In the genomic region with DNA sequence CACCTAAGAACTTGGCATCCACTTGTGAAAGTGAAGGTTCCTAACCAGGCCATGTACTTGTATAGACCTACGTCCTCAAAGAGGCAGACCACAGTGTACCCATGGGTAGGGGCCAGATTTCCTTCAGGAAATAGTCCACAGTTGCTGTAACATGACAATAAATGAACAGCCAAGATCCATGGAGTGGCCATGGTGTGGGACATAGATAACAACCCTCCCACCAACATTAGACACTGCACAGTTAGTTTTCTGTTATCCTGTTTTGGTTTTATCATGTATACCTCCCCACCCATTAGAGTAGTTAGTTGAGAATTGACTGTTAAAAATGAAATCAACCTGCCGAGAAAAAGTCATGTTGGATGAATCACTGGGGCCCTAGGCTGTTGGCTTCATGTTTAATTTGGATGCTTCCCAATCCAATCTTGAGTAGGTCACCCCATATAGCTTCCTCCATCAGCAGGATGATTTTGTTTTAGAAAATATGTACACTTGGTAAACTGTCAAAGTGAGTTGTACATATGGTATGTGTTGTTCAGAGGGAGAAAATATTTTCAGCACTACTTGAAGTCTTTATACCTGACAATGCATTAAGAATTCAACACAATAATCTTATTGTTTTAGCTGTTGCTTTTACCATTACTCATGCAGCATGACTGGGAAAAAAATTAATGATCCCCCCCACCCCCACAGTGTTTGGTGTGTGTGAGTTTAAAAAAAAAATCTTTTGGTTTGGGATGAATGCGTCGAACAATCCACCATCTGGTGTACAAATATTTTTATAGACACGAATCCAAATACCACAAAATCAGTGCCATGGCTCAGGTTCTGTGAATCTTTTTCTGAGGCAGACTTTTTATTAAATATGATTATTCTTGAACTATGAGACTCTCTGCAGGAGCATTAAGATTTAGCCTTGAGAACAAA, we compare ENCODE assay signal across 8 cellular contexts.
DNase-seq lines count a peak whose midpoint lies in the region; TF ChIP-seq lines count a peak whose summit lies in the region.

No MANE protein-coding gene starts in this region.

- H3K4me3 Mint-ChIP-seq in endodermal cell (no peak overlapping the region), immature natural killer cell (no peak overlapping the region)

- H3K4me1 ChIP-seq in endodermal cell (ENCODE audit: control insufficient read depth, insufficient read depth, low read length), result peaks cover 26% of the 10 kb centered on the region
- no peaks in the 10 kb centered on the region for H3K4me1 ChIP-seq in colonic mucosa

- TF ChIP-seq CTCF in endodermal cell (conservative IDR thresholded peaks at IDR 0.05) (no peak), colonic mucosa (IDR thresholded peaks at IDR 0.05) (no peak)

- intact Hi-C loops in colonic mucosa (cut with DNase I), result loop anchor here (5.0 kb wide), 1 partner anchor 78 kb away; no protein-coding TSS in a partner anchor

- WGBS in endodermal cell (ENCODE audit: insufficient coverage in 1 of 2, insufficient read length in 1 of 2), 2 experiments, result 80 to 100% methylated on average over 2 to 5 of the region's 5 CpGs

- H3K36me3 ChIP-seq in endodermal cell (ENCODE audit: control insufficient read depth, insufficient read depth, low read length) (no peaks in the 10 kb centered on the region), colonic mucosa (no peaks in the 10 kb centered on the region)

- H3K4me1 Mint-ChIP-seq in endodermal cell (peaks cover 60% of the 10 kb centered on the region), immature natural killer cell (no peaks in the 10 kb centered on the region)

- no peak overlapping the region for H3K27ac Mint-ChIP-seq in endodermal cell
- no peak overlapping the region for H3K27ac Mint-ChIP-seq in immature natural killer cell

- H3K27ac ChIP-seq in endodermal cell (ENCODE audit: low read depth, low read length) (no peak overlapping the region), colonic mucosa (no peak overlapping the region)

- no peaks in the 10 kb centered on the region for H3K27me3 Mint-ChIP-seq in endodermal cell (ENCODE audit: insufficient read depth)
- peaks cover 3 to 15% (median 10%) of the 10 kb centered on the region in 3 donors for H3K27me3 Mint-ChIP-seq in immature natural killer cell (ENCODE audit: low read depth in 3 of 3)

- H3K27me3 ChIP-seq in endodermal cell (ENCODE audit: control insufficient read depth, insufficient read depth, low read length, poor library complexity, severe bottlenecking) (no peaks in the 10 kb centered on the region), colonic mucosa (no peaks in the 10 kb centered on the region)

- H3K36me3 Mint-ChIP-seq in endodermal cell (ENCODE audit: low read depth), result no peaks in the 10 kb centered on the region
- no peaks in the 10 kb centered on the region for H3K36me3 Mint-ChIP-seq in immature natural killer cell

- H3K9ac ChIP-seq in endodermal cell (ENCODE audit: extremely low read depth, low read length, poor library complexity, severe bottlenecking), result no peak overlapping the region
- no peak overlapping the region for H3K9ac ChIP-seq in colonic mucosa (ENCODE audit: low read depth in 2 of 2, low read length in 2 of 2)

- DNase-seq in AG20443 (ENCODE audit: low spot score) (peak; percentile 86), NCI-H446 treated with DMSO at 0.1 percent for 48 hours (lab: John Stamatoyannopoulos, UW) (peak; percentile 77), endodermal cell (no peak), non-pigmented ciliary epithelial cell (ENCODE audit: low read depth) (peak; percentile 99), DMS153 (lab: John Stamatoyannopoulos, UW) (no peak), colonic mucosa (no peak), DMS114 treated with DMSO at 0.1 percent for 48 hours (lab: John Stamatoyannopoulos, UW; ENCODE audit: unreplicated experiment) (no peak), immature natural killer cell (no peak)

- H3K4me3 ChIP-seq in endodermal cell (ENCODE audit: low read length) (peak overlapping the region; percentile 9), colonic mucosa (no peak overlapping the region)

- no peaks in the 10 kb centered on the region for H3K9me3 Mint-ChIP-seq in endodermal cell
- H3K9me3 Mint-ChIP-seq in immature natural killer cell, result no peaks in the 10 kb centered on the region

- H3K9me3 ChIP-seq in endodermal cell (ENCODE audit: control insufficient read depth, low read length) (no peaks in the 10 kb centered on the region), colonic mucosa (no peaks in the 10 kb centered on the region)

Comparison
In these comparisons a context has a peak if more than half of its experiments do, and no peak if none do; other contexts are left out.
1. DNase-seq: peak in AG20443 (single experiment), NCI-H446 treated with DMSO at 0.1 percent for 48 hours (single experiment) and non-pigmented ciliary epithelial cell (single experiment); none in endodermal cell (single experiment), DMS153 (single experiment), colonic mucosa (single experiment), DMS114 treated with DMSO at 0.1 percent for 48 hours (single experiment) and immature natural killer cell (0 of 3).